8 cellular contexts compared by ENCODE assay signal in genomic region chr3:2921903-2922302, GRCh38.
DNase-seq lines count a peak whose midpoint lies in the region; ATAC-seq and TF ChIP-seq lines count a peak whose summit lies in the region.

No MANE protein-coding gene starts in this region.

- intact Hi-C loops in upper lobe of right lung (cut with DNase I) (no loop called here), CD14-positive monocyte (cut with micrococcal nuclease) (no loop called here)

- ATAC-seq in GM19023 (IDR thresholded peaks at IDR 0.05; ENCODE audit: unreplicated experiment): peak; percentile 44
- ATAC-seq in HG03196 (IDR thresholded peaks at IDR 0.05; ENCODE audit: unreplicated experiment): peak; percentile 82
- ATAC-seq in foreskin keratinocyte: no peak
- ATAC-seq in upper lobe of right lung: peak; percentile 54

- H3K4me1 Mint-ChIP-seq in CD14-positive monocyte: no peaks in the 10 kb centered on the region

- H3K4me1 ChIP-seq in foreskin keratinocyte (no peaks in the 10 kb centered on the region), upper lobe of right lung (no peaks in the 10 kb centered on the region)

- H3K36me3 ChIP-seq in upper lobe of right lung: no peaks in the 10 kb centered on the region

- H3K4me3 Mint-ChIP-seq in CD14-positive monocyte: no peak overlapping the region

- H3K27ac ChIP-seq in C4-2B (no peak overlapping the region), foreskin keratinocyte (no peak overlapping the region), upper lobe of right lung (no peak overlapping the region)

- no peak overlapping the region for H3K4me3 ChIP-seq in upper lobe of right lung

- no peaks in the 10 kb centered on the region for H3K36me3 Mint-ChIP-seq in CD14-positive monocyte

- DNase-seq in NOMO-1 treated with dmso at 0.1 percent for 144 hours (lab: John Stamatoyannopoulos, UW; ENCODE audit: unreplicated experiment): peak; percentile 13
- DNase-seq in foreskin keratinocyte: peak in 1 of 2 donors; percentile 1
- no peak for DNase-seq in upper lobe of right lung
- no peak for DNase-seq in CD1c-positive myeloid dendritic cell (ENCODE audit: extremely low spot score)
- DNase-seq in CD14-positive monocyte (ENCODE audit: low spot score): no peak

- no peaks in the 10 kb centered on the region for H3K9me3 ChIP-seq in upper lobe of right lung

- no peaks in the 10 kb centered on the region for H3K27me3 ChIP-seq in foreskin keratinocyte
- H3K27me3 ChIP-seq in upper lobe of right lung: no peaks in the 10 kb centered on the region

- H3K9me3 Mint-ChIP-seq in CD14-positive monocyte: peaks cover 0 to 5% (median 3%) of the 10 kb centered on the region in 7 donors

- H3K27ac Mint-ChIP-seq in CD14-positive monocyte: no peak overlapping the region

- peaks cover 0 to 2% (median 0%) of the 10 kb centered on the region in 3 donors for H3K27me3 Mint-ChIP-seq in CD14-positive monocyte (ENCODE audit: low read depth in 3 of 3)

- TF ChIP-seq CTCF in C4-2B (conservative IDR thresholded peaks at IDR 0.05) (peak; percentile 67), foreskin keratinocyte (conservative IDR thresholded peaks at IDR 0.05) (peak; percentile 41), upper lobe of right lung (IDR thresholded peaks at IDR 0.05) (peak; percentile 54), CD14-positive monocyte (IDR thresholded peaks at IDR 0.05) (no peak)
